In genomic region chr15:78131295-78132021, GRCh38 we compare ENCODE assay signal across 8 cellular contexts. TPM values are rescaled to one million over a fixed set of nuclear protein-coding genes. Genes with fewer than 3 reads are reported as not detected.
DNase-seq lines count a peak whose midpoint lies in the region; ATAC-seq and TF ChIP-seq lines count a peak whose summit lies in the region.

Gene CIB2, minus strand, starts transcription at chr15:78131445. Its CDS starts 230 bp downstream, at chr15:78131215.

- H3K27me3 Mint-ChIP-seq in endothelial cell (ENCODE audit: unreplicated experiment) (peaks cover 9% of the 10 kb centered on the region), mesothelial cell of epicardium (ENCODE audit: low read depth) (no peaks in the 10 kb centered on the region)

- H3K4me1 Mint-ChIP-seq in endothelial cell (ENCODE audit: unreplicated experiment) (peaks cover 9% of the 10 kb centered on the region), mesothelial cell of epicardium (peaks cover 15% of the 10 kb centered on the region)

- H3K36me3 Mint-ChIP-seq in endothelial cell (ENCODE audit: low read depth, unreplicated experiment) = no peaks in the 10 kb centered on the region
- H3K36me3 Mint-ChIP-seq in mesothelial cell of epicardium = no peaks in the 10 kb centered on the region

- no peaks in the 10 kb centered on the region for H3K9me3 Mint-ChIP-seq in endothelial cell (ENCODE audit: unreplicated experiment)
- H3K9me3 Mint-ChIP-seq in mesothelial cell of epicardium = no peaks in the 10 kb centered on the region

- peak within 1 kb of the TSS; percentile 70 for H3K27ac Mint-ChIP-seq in endothelial cell (ENCODE audit: unreplicated experiment)
- H3K27ac Mint-ChIP-seq in mesothelial cell of epicardium = peak within 1 kb of the TSS; percentile 89

- peak; percentile 67 for TF ChIP-seq CTCF in endothelial cell (IDR thresholded peaks at IDR 0.05; ENCODE audit: unreplicated experiment)
- TF ChIP-seq CTCF in mesothelial cell of epicardium (IDR thresholded peaks at IDR 0.05; ENCODE audit: unreplicated experiment) = peak; percentile 71

- peak; percentile 80 for ATAC-seq in GM19023 (IDR thresholded peaks at IDR 0.05; ENCODE audit: unreplicated experiment)
- peak; percentile 88 for ATAC-seq in HG03432 (IDR thresholded peaks at IDR 0.05; ENCODE audit: unreplicated experiment)

- peak; percentile 60 for DNase-seq in Ammon's horn (ENCODE audit: low spot score)
- peak; percentile 66 for DNase-seq in NCI-H82 treated with DMSO at 0.1 percent for 48 hours (lab: John Stamatoyannopoulos, UW; ENCODE audit: unreplicated experiment)
- DNase-seq in activated CD8-positive, alpha-beta memory T cell treated with anti-CD3 and anti-CD28 coated beads, Interleukin-2, amount 50 U/mL, for 24 hours (ENCODE audit: extremely low read depth) = peak; percentile 21
- peak; percentile 89 for DNase-seq in endothelial cell (ENCODE audit: low spot score)
- DNase-seq in mesothelial cell of epicardium (ENCODE audit: low spot score in 2 of 2, unreplicated experiment in 2 of 2) = peak; percentile 77 to 87
- peak; percentile 42 to 62 for DNase-seq in stimulated activated CD8-positive, alpha-beta memory T cell treated with anti-CD3 and anti-CD28 coated beads, Interleukin-15, amount 100 ng/mL, for 4 hours (ENCODE audit: low read depth in 2 of 2)

- peak within 1 kb of the TSS; percentile 89 for H3K4me3 Mint-ChIP-seq in endothelial cell (ENCODE audit: unreplicated experiment)
- peak within 1 kb of the TSS; percentile 83 for H3K4me3 Mint-ChIP-seq in mesothelial cell of epicardium

RNA-seq across cellular contexts. Expression of gene CIB2, which starts in this region (rescaled TPM):
- total RNA-seq in endothelial cell (ENCODE audit: unreplicated experiment) = 16.4 TPM
- 25.5 to 27.6 TPM (median 26.2 TPM) in 3 replicates for total RNA-seq in mesothelial cell of epicardium

Comparison
In these comparisons a context has a peak if more than half of its experiments do, and no peak if none do; other contexts are left out.
1. Peak in every context shown above with its lines: DNase-seq and ATAC-seq.
2. DNase-seq: peak in every context shown above with its lines; median percentile 89 in endothelial cell; 82 in mesothelial cell of epicardium; 66 in NCI-H82 treated with DMSO at 0.1 percent for 48 hours; 60 in Ammon's horn; 52 in stimulated activated CD8-positive, alpha-beta memory T cell treated with anti-CD3 and anti-CD28 coated beads, Interleukin-15, amount 100 ng/mL, for 4 hours; 21 in activated CD8-positive, alpha-beta memory T cell treated with anti-CD3 and anti-CD28 coated beads, Interleukin-2, amount 50 U/mL, for 24 hours.